In the genomic region with DNA sequence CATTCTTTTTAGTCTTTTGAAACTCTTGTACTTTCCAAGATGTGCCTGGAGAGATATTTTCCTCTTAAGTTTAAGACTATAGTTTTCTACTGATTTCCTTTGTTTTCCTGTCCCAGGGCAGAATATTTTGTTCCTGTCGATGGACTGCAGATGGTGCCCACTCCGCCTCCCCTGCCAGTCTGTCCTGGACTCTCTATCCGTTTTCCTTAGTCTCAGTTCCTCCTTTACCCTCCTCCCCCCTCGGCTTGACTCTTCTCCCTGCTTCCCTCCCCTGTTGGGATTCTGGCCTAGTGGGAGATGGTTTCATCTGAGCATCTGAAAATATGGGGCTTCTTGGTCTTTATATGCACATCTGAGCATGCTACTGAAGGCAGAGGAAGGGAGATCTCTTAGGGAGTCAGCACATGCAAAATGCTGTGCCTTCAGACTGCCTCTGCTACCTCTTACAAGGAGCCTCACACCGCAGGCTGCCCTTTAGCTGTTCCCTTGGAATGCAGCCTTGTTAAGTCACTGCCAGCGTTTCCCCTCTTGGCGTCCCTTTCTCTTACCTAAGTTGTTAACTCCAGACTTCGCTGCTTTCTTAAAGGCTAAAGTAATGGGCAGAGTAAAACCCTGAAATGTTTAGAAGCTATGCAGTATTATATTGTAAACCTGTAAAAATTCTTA, we compare ENCODE assay signal across 11 cellular contexts. TPM values are rescaled to one million over a fixed set of nuclear protein-coding genes. Genes with fewer than 3 reads are reported as not detected.
DNase-seq lines count a peak whose midpoint lies in the region; ATAC-seq and TF ChIP-seq lines count a peak whose summit lies in the region.
"Had no signal": no experiment of that assay in that cellular context is flagged by ENCODE, and none has a peak within 500 bp of the region (broad histone marks: within the 10 kb centered on the region; RNA-seq: fewer than 3 reads in every experiment).

No MANE protein-coding gene starts in this region.

- H3K4me1 Mint-ChIP-seq in CD8-positive, alpha-beta T cell (ENCODE audit: low read depth) = peaks cover 63% of the 10 kb centered on the region

- 21 to 54% (median 25%) methylated on average over 8 of the region's 8 CpGs for WGBS in psoas muscle, 3 donors

- ATAC-seq in CD8-positive, alpha-beta T cell = no peak
- ATAC-seq in SK-N-SH treated with all-trans-retinoic acid at 6 μM for 48 hours = peak; percentile 61; the same call in 2 of the 3 replicates
- ATAC-seq in psoas muscle = peak in 1 of 4 donors; percentile 33
- ATAC-seq in HG03432 (IDR thresholded peaks at IDR 0.05; ENCODE audit: unreplicated experiment) = no peak
- no peak for ATAC-seq in GM21576 (IDR thresholded peaks at IDR 0.05; ENCODE audit: unreplicated experiment)
- no peak for ATAC-seq in GM18873 (IDR thresholded peaks at IDR 0.05; ENCODE audit: low FRiP score, unreplicated experiment)

- no peaks in the 10 kb centered on the region for H3K36me3 Mint-ChIP-seq in CD8-positive, alpha-beta T cell

- CTCF ChIA-PET in CD8-positive, alpha-beta T cell (lab: Charles Lee) = no interaction called here

- no peak overlapping the region for H3K4me3 Mint-ChIP-seq in CD8-positive, alpha-beta T cell

- intact Hi-C loops in CD8-positive, alpha-beta T cell (cut with DNase I, micrococcal nuclease) = loop anchor here (5.0 kb wide), 3 partner anchors 51 to 274 kb away; a partner anchor contains a TSS
- intact Hi-C loops in psoas muscle (cut with DNase I) (loop anchor here in 1 of 2 donors (2.0 to 10.0 kb wide), 3 partner anchors 41 to 187 kb away; no protein-coding TSS in a partner anchor), dorsolateral prefrontal cortex (cut with DNase I) (loop anchor here in 1 of 2 donors (10.0 kb wide), 1 partner anchor 97 kb away; no protein-coding TSS in a partner anchor)

- peak in 1 of 7 experiments; percentile 32 for DNase-seq in CD8-positive, alpha-beta T cell
- DNase-seq in fibroblast of pulmonary artery (ENCODE audit: low read depth) (peak; percentile 31), psoas muscle (no peak), dorsolateral prefrontal cortex (no peak)
- DNase-seq: activated effector memory CD4-positive, alpha-beta T cell treated with anti-CD3 and anti-CD28 coated beads, Interleukin-2, amount 50 U/mL, for 16 hours had no signal

- H3K27ac ChIP-seq in CD8-positive, alpha-beta T cell (ENCODE audit: low read depth, low read length) = no peak overlapping the region
- H3K27ac ChIP-seq in psoas muscle = peak overlapping the region; percentile 12
- H3K27ac ChIP-seq in dorsolateral prefrontal cortex = peak overlapping the region in 6 of 59 donors; percentile 0 to 45 (median 19)
- H3K27ac ChIP-seq: KMS-11 had no signal

- H3K36me3 ChIP-seq in CD8-positive, alpha-beta T cell (ENCODE audit: insufficient read depth, low read length) = no peaks in the 10 kb centered on the region
- no peaks in the 10 kb centered on the region for H3K36me3 ChIP-seq in psoas muscle (ENCODE audit: insufficient read depth in 1 of 2, low read depth in 1 of 2)

- POLR2A ChIA-PET in CD8-positive, alpha-beta T cell (lab: Charles Lee) = interaction anchor here (1.3 kb wide), 1 partner anchor 11 kb away, joined by 3 read pairs; no protein-coding TSS in a partner anchor

- H3K4me1 ChIP-seq in CD8-positive, alpha-beta T cell (ENCODE audit: insufficient read depth, low read length) = peaks cover 41% of the 10 kb centered on the region
- peaks cover 59% of the 10 kb centered on the region for H3K4me1 ChIP-seq in psoas muscle

- no peaks in the 10 kb centered on the region for H3K9me3 ChIP-seq in CD8-positive, alpha-beta T cell (ENCODE audit: low read length)
- no peaks in the 10 kb centered on the region for H3K9me3 ChIP-seq in psoas muscle

- no peak overlapping the region for H3K4me3 ChIP-seq in CD8-positive, alpha-beta T cell (ENCODE audit: low read depth, low read length)
- no peak overlapping the region for H3K4me3 ChIP-seq in fibroblast of pulmonary artery (replicated peaks; ENCODE audit: low read depth, low read length)
- H3K4me3 ChIP-seq in psoas muscle = peak overlapping the region; percentile 13
- no peak overlapping the region for H3K4me3 ChIP-seq in dorsolateral prefrontal cortex

- H3K27me3 ChIP-seq in CD8-positive, alpha-beta T cell (ENCODE audit: insufficient read depth, low read length) = no peaks in the 10 kb centered on the region
- H3K27me3 ChIP-seq in psoas muscle (ENCODE audit: insufficient read depth in 3 of 3, low read length in 2 of 3) = no peaks in the 10 kb centered on the region
- no peaks in the 10 kb centered on the region for H3K27me3 ChIP-seq in dorsolateral prefrontal cortex

- H3K27ac Mint-ChIP-seq in CD8-positive, alpha-beta T cell = peak overlapping the region; percentile 64

- H3K9me3 Mint-ChIP-seq in CD8-positive, alpha-beta T cell = no peaks in the 10 kb centered on the region

- H3K27me3 Mint-ChIP-seq in CD8-positive, alpha-beta T cell (ENCODE audit: low read depth) = no peaks in the 10 kb centered on the region

- TF ChIP-seq CTCF in CD8-positive, alpha-beta T cell (IDR thresholded peaks at IDR 0.05) = no peak
- no peak for TF ChIP-seq CTCF in fibroblast of pulmonary artery (IDR thresholded peaks at IDR 0.05; ENCODE audit: low read length, missing control alignments)
- no peak for TF ChIP-seq CTCF in psoas muscle (IDR thresholded peaks at IDR 0.05)
- no peak for TF ChIP-seq CTCF in dorsolateral prefrontal cortex (IDR thresholded peaks at IDR 0.05 in 54 of 56, conservative IDR thresholded peaks at IDR 0.05 in 2 of 56; ENCODE audit: low read depth in 1 of 56, partially characterized antibody in 56 of 56)

TF ChIP-seq in SK-N-SH treated with all-trans-retinoic acid at 6 μM for 48 hours, 23 proteins besides CTCF, POLR2A, EP300 and RAD21:
- TF ChIP-seq ISL1 (CRISPR knock-in tag; IDR thresholded peaks at IDR 0.05) (no peak), ZNF70 (CRISPR knock-in tag; IDR thresholded peaks at IDR 0.05) (no peak), RARB (CRISPR knock-in tag; IDR thresholded peaks at IDR 0.05) (no peak), BACH2 (CRISPR knock-in tag; IDR thresholded peaks at IDR 0.05; ENCODE audit: borderline replicate concordance) (no peak), ARNTL (CRISPR knock-in tag; IDR thresholded peaks at IDR 0.05; ENCODE audit: borderline replicate concordance, low read depth) (no peak), TCF4 (CRISPR knock-in tag; IDR thresholded peaks at IDR 0.05; ENCODE audit: borderline replicate concordance) (no peak), ESRRG (CRISPR knock-in tag; IDR thresholded peaks at IDR 0.05) (no peak)
- TF ChIP-seq, protein P1, sequence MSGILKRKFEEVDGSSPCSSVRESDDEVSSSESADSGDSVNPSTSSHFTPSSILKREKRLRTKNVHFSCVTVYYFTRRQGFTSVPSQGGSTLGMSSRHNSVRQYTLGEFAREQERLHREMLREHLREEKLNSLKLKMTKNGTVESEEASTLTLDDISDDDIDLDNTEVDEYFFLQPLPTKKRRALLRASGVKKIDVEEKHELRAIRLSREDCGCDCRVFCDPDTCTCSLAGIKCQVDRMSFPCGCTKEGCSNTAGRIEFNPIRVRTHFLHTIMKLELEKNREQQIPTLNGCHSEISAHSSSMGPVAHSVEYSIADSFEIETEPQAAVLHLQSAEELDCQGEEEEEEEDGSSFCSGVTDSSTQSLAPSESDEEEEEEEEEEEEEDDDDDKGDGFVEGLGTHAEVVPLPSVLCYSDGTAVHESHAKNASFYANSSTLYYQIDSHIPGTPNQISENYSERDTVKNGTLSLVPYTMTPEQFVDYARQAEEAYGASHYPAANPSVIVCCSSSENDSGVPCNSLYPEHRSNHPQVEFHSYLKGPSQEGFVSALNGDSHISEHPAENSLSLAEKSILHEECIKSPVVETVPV (CRISPR knock-in tag; IDR thresholded peaks at IDR 0.05) = no peak

RNA-seq across cellular contexts. Expression of a gene that starts 49.6 kb away (rescaled TPM):
- 10 to 100 TPM; 31.0 to 35.1 TPM for total RNA-seq in CD8-positive, alpha-beta T cell
- 10 to 100 TPM in 1 of 4 donors, 1 to 10 TPM in 3; 3.8 to 13.9 (median 7.8) TPM for total RNA-seq in psoas muscle
- 1 to 10 TPM; 1.8 to 2.1 (median 2.0) TPM for polyA plus RNA-seq in psoas muscle
- 100 to 1,000 TPM in 75 of 120 experiments, 10 to 100 TPM in 45; 71.8 to 184 (median 104) TPM for total RNA-seq in dorsolateral prefrontal cortex
- polyA plus RNA-seq: keratinocyte had no signal
